In the genomic region with DNA sequence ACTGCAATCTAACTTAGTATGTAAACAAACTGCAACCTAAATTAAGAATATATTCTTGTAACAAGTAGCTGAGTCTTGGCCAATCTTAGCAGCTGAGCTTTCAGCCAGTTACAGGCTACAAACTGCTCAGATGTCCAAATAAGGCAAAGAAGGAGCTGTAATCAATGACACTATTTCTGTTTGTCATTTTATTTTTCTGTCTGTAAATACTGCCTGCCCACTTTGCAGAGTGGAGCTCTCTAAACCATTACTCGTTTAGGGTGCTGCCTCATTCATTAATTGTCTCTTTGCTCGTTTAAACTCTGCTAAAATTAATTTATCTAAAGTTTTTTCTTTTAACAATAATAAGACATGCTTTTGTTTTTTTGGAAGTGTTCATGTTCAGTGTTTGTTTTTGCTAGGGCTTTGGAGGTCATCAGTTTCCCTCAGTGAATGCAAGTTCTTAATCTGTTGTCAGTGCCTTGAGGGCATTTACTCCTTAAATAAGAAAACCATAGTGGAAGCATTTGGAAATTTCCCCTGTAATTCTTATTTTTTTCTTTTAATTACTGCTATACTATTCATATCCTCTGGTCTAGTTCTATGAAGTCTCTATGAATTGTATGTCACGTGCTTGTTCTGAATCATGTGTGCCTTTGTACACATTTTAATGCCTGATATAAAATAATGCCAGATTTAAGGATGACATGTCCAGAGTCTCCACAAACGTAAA, we compare ENCODE assay signal across 20 cellular contexts. TPM values are rescaled to one million over a fixed set of nuclear protein-coding genes. Genes with fewer than 3 reads are reported as not detected.
"Had no signal": no experiment of that assay in that cellular context is flagged by ENCODE, and none has a peak within 500 bp of the region (broad histone marks: within the 10 kb centered on the region; RNA-seq: fewer than 3 reads in every experiment).

No MANE protein-coding gene starts in this region.

- H3K4me3 ChIP-seq: coronary artery, prostate gland, right lobe of liver, thoracic aorta, upper lobe of right lung had no signal

- ATAC-seq: esophagus mucosa; natural killer cell treated with Interleukin-12 subunit alpha and Interleukin-12 subunit beta and Interleukin-15 and Interleukin-18, amount 100 ng/mL, for 72 hours; right lobe of liver; upper lobe of right lung had no signal

- H3K4me1 ChIP-seq: prostate gland, right lobe of liver, upper lobe of right lung had no signal

- H3K27ac Mint-ChIP-seq: activated CD4-positive, alpha-beta T cell treated with anti-CD3 and anti-CD28 coated beads, Interleukin-2, amount 10 ng/mL, durations not matched to agents 24 days and 14 days; activated naive CD8-positive, alpha-beta T cell; natural killer cell treated with Interleukin-12 subunit alpha and Interleukin-12 subunit beta and Interleukin-15 and Interleukin-18, amount 100 ng/mL, for 72 hours had no signal

- DNase-seq: activated CD4-positive, alpha-beta T cell treated with anti-CD3 and anti-CD28 coated beads, Interleukin-2, amount 10 ng/mL, durations not matched to agents 24 days and 14 days; activated CD4-positive, CD25-positive, alpha-beta regulatory T cell; activated CD8-positive, alpha-beta memory T cell treated with anti-CD3 and anti-CD28 coated beads, Interleukin-2, amount 50 U/mL, for 48 hours; activated gamma-delta T cell treated with Interleukin-2 at 50 U/mL for 16 hours; amniotic stem cell; central memory CD4-positive, alpha-beta T cell; hypothalamus; mesendoderm; right lobe of liver; stimulated activated CD4-positive, alpha-beta T cell treated with anti-CD3 and anti-CD28 coated beads, Interleukin-1b, Interleukin-23, amount 100 ng/mL, for 48 hours; upper lobe of right lung had no signal

- H3K4me1 Mint-ChIP-seq: activated CD4-positive, alpha-beta T cell treated with anti-CD3 and anti-CD28 coated beads, Interleukin-2, amount 10 ng/mL, durations not matched to agents 24 days and 14 days had no signal

- H3K9me3 ChIP-seq: prostate gland, right lobe of liver, thoracic aorta, upper lobe of right lung had no signal

- H3K27ac ChIP-seq: coronary artery, prostate gland, right lobe of liver, thoracic aorta, upper lobe of right lung had no signal

- H3K36me3 Mint-ChIP-seq: activated naive CD8-positive, alpha-beta T cell; natural killer cell treated with Interleukin-12 subunit alpha and Interleukin-12 subunit beta and Interleukin-15 and Interleukin-18, amount 100 ng/mL, for 72 hours had no signal

- H3K4me3 Mint-ChIP-seq: activated CD4-positive, alpha-beta T cell treated with anti-CD3 and anti-CD28 coated beads, Interleukin-2, amount 10 ng/mL, durations not matched to agents 24 days and 14 days; activated naive CD8-positive, alpha-beta T cell; natural killer cell treated with Interleukin-12 subunit alpha and Interleukin-12 subunit beta and Interleukin-15 and Interleukin-18, amount 100 ng/mL, for 72 hours had no signal

- H3K27me3 ChIP-seq: right lobe of liver, upper lobe of right lung had no signal

- H3K9me3 Mint-ChIP-seq: natural killer cell treated with Interleukin-12 subunit alpha and Interleukin-12 subunit beta and Interleukin-15 and Interleukin-18, amount 100 ng/mL, for 72 hours had no signal

- H3K36me3 ChIP-seq: prostate gland, right lobe of liver, thoracic aorta, upper lobe of right lung had no signal

- H3K27me3 Mint-ChIP-seq: activated CD4-positive, alpha-beta T cell treated with anti-CD3 and anti-CD28 coated beads, Interleukin-2, amount 10 ng/mL, durations not matched to agents 24 days and 14 days; activated naive CD8-positive, alpha-beta T cell; natural killer cell treated with Interleukin-12 subunit alpha and Interleukin-12 subunit beta and Interleukin-15 and Interleukin-18, amount 100 ng/mL, for 72 hours had no signal

RNA-seq across cellular contexts. Expression of a gene that starts 3.6 kb away (rescaled TPM):
- total RNA-seq: activated CD4-positive, alpha-beta T cell treated with anti-CD3 and anti-CD28 coated beads, Interleukin-2, amount 10 ng/mL, durations not matched to agents 24 days and 14 days; esophagus mucosa; fibroblast of villous mesenchyme; lower leg skin; natural killer cell treated with Interleukin-12 subunit alpha and Interleukin-12 subunit beta and Interleukin-15 and Interleukin-18, amount 100 ng/mL, for 72 hours; omental fat pad; prostate gland; right lobe of liver; thoracic aorta; upper lobe of right lung had no signal
